In the genomic region with DNA sequence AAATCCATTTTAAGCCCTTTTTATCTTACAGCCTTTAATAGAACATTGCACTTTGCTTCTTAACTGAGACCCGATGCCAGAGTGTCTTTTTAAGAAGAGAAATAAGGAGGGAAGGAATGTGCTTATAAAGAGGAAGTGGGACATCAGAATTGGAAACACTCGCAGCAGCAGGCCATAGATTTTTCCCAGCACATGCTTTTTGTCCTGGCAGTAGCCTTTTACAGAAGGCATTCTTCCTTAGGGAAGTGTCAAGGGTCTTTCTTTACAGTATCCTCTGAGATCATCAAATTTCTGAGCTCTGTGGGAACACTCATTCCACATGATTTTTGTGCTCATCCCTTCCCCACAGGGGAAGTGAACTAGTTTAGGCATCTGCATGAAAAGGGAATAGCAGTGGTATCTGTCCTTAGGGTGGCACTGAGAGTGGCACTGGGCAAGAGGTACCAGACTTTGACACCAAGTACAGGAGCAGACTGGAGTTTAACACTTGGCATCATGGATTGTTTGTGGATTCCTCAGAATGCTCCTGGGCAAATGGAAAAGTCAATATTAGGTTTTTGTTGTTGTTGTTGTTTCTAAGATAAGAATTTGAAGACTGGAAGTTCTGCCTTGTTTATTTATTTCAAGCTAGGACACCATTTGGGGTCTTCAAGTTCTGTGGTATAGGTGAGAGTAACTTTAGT, we compare ENCODE assay signal across 20 cellular contexts. TPM values are rescaled to one million over a fixed set of nuclear protein-coding genes. Genes with fewer than 3 reads are reported as not detected.
DNase-seq lines count a peak whose midpoint lies in the region; ATAC-seq and TF ChIP-seq lines count a peak whose summit lies in the region.
"Had no signal": no experiment of that assay in that cellular context is flagged by ENCODE, and none has a peak within 500 bp of the region (broad histone marks: within the 10 kb centered on the region; RNA-seq: fewer than 3 reads in every experiment).

No MANE protein-coding gene starts in this region.

- peaks cover 78% of the 10 kb centered on the region for H3K4me1 ChIP-seq in left ventricle myocardium inferior
- peaks cover 0 to 57% (median 18%) of the 10 kb centered on the region in 4 donors for H3K4me1 ChIP-seq in right lobe of liver
- peaks cover 0 to 67% (median 29%) of the 10 kb centered on the region in 4 donors for H3K4me1 ChIP-seq in tibial artery
- H3K4me1 ChIP-seq: psoas muscle had no signal

- TF ChIP-seq POLR2A in right lobe of liver (IDR thresholded peaks at IDR 0.05), result no peak

- peak overlapping the region; percentile 92 for H3K4me3 ChIP-seq in left ventricle myocardium inferior
- no peak overlapping the region for H3K4me3 ChIP-seq in right lobe of liver
- no peak overlapping the region for H3K4me3 ChIP-seq in tibial artery
- H3K4me3 ChIP-seq: esophagus squamous epithelium, vagina had no signal

- intact Hi-C loops in left ventricle myocardium inferior (cut with micrococcal nuclease) (loop anchor here (10.0 kb wide), 1 partner anchor 126 kb away; no protein-coding TSS in a partner anchor), Right ventricle myocardium inferior (cut with DNase I) (loop anchor here (5.0 kb wide), 2 partner anchors 48 to 128 kb away; no protein-coding TSS in a partner anchor), right lobe of liver (cut with DNase I) (loop anchor here in 1 of 2 donors (10.0 kb wide), 1 partner anchor 74 kb away; no protein-coding TSS in a partner anchor), tibial artery (cut with DNase I; ENCODE audit: low total_unique reads) (no loop called here), posterior vena cava (cut with DNase I) (loop anchor here (10.0 kb wide), 2 partner anchors 246 to 256 kb away; no protein-coding TSS in a partner anchor)

- DNase-seq in left ventricle myocardium inferior (no peak), Right ventricle myocardium inferior (ENCODE audit: missing footprints) (no peak), chondrocyte (ENCODE audit: low spot score) (no peak), right lobe of liver (peak in 1 of 3 donors; percentile 67), tibial artery (no peak), posterior vena cava (ENCODE audit: low spot score) (no peak)
- DNase-seq: activated CD4-positive, alpha-beta T cell treated with anti-CD3 and anti-CD28 coated beads, Interleukin-2, amount 10 ng/mL, durations not matched to agents 7 days and 5 days; activated CD8-positive, alpha-beta memory T cell treated with anti-CD3 and anti-CD28 coated beads, Interleukin-2, amount 50 U/mL, for 4 hours; activated effector memory CD4-positive, alpha-beta T cell treated with anti-CD3 and anti-CD28 coated beads, Interleukin-2, amount 50 U/mL, for 16 hours; esophagus squamous epithelium; NCI-H1092 treated with DMSO at 0.1 percent for 48 hours; NCI-H526 treated with DMSO at 0.1 percent for 48 hours; nephron progenitor cell; psoas muscle; stimulated activated CD4-positive, alpha-beta T cell treated with anti-CD3 and anti-CD28 coated beads, Interleukin-12 subunit alpha, Interleukin-12 subunit beta, amount 100 ng/mL, for 4 hours; substantia nigra had no signal

- H3K27ac Mint-ChIP-seq in chondrocyte (ENCODE audit: unreplicated experiment), result peak overlapping the region; percentile 78
- H3K27ac Mint-ChIP-seq: activated CD4-positive, alpha-beta T cell treated with anti-CD3 and anti-CD28 coated beads, Interleukin-2, amount 10 ng/mL, durations not matched to agents 7 days and 5 days; nephron progenitor cell had no signal

- TF ChIP-seq CTCF in left ventricle myocardium inferior (IDR thresholded peaks at IDR 0.05; ENCODE audit: borderline replicate concordance) (no peak), chondrocyte (IDR thresholded peaks at IDR 0.05) (no peak), right lobe of liver (IDR thresholded peaks at IDR 0.05) (no peak), tibial artery (IDR thresholded peaks at IDR 0.05) (no peak)

- no peaks in the 10 kb centered on the region for H3K27me3 ChIP-seq in left ventricle myocardium inferior (ENCODE audit: low read depth)
- H3K27me3 ChIP-seq in right lobe of liver, result no peaks in the 10 kb centered on the region
- no peaks in the 10 kb centered on the region for H3K27me3 ChIP-seq in tibial artery
- H3K27me3 ChIP-seq: vagina had no signal

- peak overlapping the region; percentile 92 for H3K27ac ChIP-seq in left ventricle myocardium inferior (replicated peaks)
- H3K27ac ChIP-seq in right lobe of liver, result peak overlapping the region; percentile 41 to 92 (median 80)
- peak overlapping the region; percentile 28 to 80 for H3K27ac ChIP-seq in tibial artery
- H3K27ac ChIP-seq: C4-2B, esophagus squamous epithelium, psoas muscle, vagina had no signal

- ATAC-seq in Right ventricle myocardium inferior (no peak), right lobe of liver (peak in 3 of 4 donors; percentile 41 to 59 (median 51)), HG02938 (IDR thresholded peaks at IDR 0.05; ENCODE audit: unreplicated experiment) (no peak), GM19351 (IDR thresholded peaks at IDR 0.05; ENCODE audit: unreplicated experiment) (no peak)
- ATAC-seq: psoas muscle had no signal

- no peaks in the 10 kb centered on the region for H3K36me3 Mint-ChIP-seq in chondrocyte (ENCODE audit: low read depth)

- no peaks in the 10 kb centered on the region for H3K27me3 Mint-ChIP-seq in chondrocyte (ENCODE audit: low read depth)

- H3K4me1 Mint-ChIP-seq in chondrocyte (ENCODE audit: low read depth), result peaks cover 82% of the 10 kb centered on the region

- no peaks in the 10 kb centered on the region for H3K9me3 Mint-ChIP-seq in chondrocyte (ENCODE audit: low read depth)
- H3K9me3 Mint-ChIP-seq: activated CD4-positive, alpha-beta T cell treated with anti-CD3 and anti-CD28 coated beads, Interleukin-2, amount 10 ng/mL, durations not matched to agents 7 days and 5 days; nephron progenitor cell had no signal

- H3K36me3 ChIP-seq in left ventricle myocardium inferior (no peaks in the 10 kb centered on the region), right lobe of liver (no peaks in the 10 kb centered on the region), tibial artery (no peaks in the 10 kb centered on the region)
- H3K36me3 ChIP-seq: esophagus squamous epithelium, vagina had no signal

- H3K9me3 ChIP-seq in left ventricle myocardium inferior (replicated peaks) (no peaks in the 10 kb centered on the region), right lobe of liver (no peaks in the 10 kb centered on the region), tibial artery (no peaks in the 10 kb centered on the region)
- H3K9me3 ChIP-seq: esophagus squamous epithelium, psoas muscle, vagina had no signal

- 9% methylated on average over 2 of the region's 2 CpGs for WGBS in right lobe of liver (ENCODE audit: insufficient coverage, low coverage, low lambda C conversion rate, missing lambda C conversion rate)

- H3K4me3 Mint-ChIP-seq in chondrocyte (ENCODE audit: unreplicated experiment), result peak overlapping the region; percentile 20
- H3K4me3 Mint-ChIP-seq: activated CD4-positive, alpha-beta T cell treated with anti-CD3 and anti-CD28 coated beads, Interleukin-2, amount 10 ng/mL, durations not matched to agents 7 days and 5 days; nephron progenitor cell had no signal

RNA-seq across cellular contexts. Expression of gene MYO1B, which starts 4.1 kb away (rescaled TPM):
- total RNA-seq in left ventricle myocardium inferior, result 16.2 TPM
- total RNA-seq in Right ventricle myocardium inferior, result 18.9 TPM
- total RNA-seq in chondrocyte, result 64.7 to 116 TPM (median 114 TPM) in 3 replicates
- total RNA-seq in right lobe of liver, result 100 to 1,000 TPM; 171 to 273 (median 221) TPM
- total RNA-seq in posterior vena cava, result 10 to 100 TPM; 29.8 to 30.0 TPM

Comparison
In these comparisons a context has a peak if more than half of its experiments do, and no peak if none do; other contexts are left out.
1. ATAC-seq: peak in right lobe of liver (3 of 4); none in Right ventricle myocardium inferior (single experiment), HG02938 (single experiment) and GM19351 (single experiment).
2. Peak in every context shown above with its lines, with median percentiles within 50 percentile points of each other: H3K27ac ChIP-seq.